9 cellular contexts compared by ENCODE assay signal in the genomic region with DNA sequence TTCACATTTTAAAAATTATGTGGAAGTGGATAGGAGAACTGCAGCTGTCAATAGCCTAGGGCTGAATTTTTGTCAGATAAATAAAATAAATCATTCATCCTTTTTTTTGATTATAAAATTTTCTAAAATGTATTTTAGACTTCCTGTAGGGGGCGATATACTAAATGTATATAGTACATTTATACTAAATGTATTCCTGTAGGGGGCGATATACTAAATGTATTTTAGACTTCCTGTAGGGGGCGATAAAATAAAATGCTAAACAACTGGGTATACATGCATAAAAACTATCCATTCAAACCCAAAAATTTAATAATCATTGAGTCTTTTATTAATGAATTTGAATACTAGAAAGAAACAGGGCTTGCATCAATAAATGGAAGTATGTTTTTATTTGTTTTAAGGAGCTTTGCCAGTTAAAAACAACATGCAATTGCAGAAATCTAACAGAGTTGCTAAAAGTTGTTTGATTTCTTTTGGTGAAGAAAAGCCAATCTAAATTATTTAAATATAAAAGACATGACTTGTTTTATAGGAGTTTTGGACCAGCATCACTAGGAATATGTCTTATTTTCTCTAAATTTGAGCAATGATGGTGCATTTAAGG. TPM values are rescaled to one million over a fixed set of nuclear protein-coding genes. Genes with fewer than 3 reads are reported as not detected.
DNase-seq lines count a peak whose midpoint lies in the region; ATAC-seq, FAIRE-seq and TF ChIP-seq lines count a peak whose summit lies in the region.
"Had no signal": no experiment of that assay in that cellular context is flagged by ENCODE, and none has a peak within 500 bp of the region (broad histone marks: within the 10 kb centered on the region; RNA-seq: fewer than 3 reads in every experiment).

No MANE protein-coding gene starts in this region.

- H3K9me1 ChIP-seq in endothelial cell of umbilical vein (replicated peaks; ENCODE audit: control insufficient read depth, extremely low read depth, insufficient read depth, low read length), result no peaks in the 10 kb centered on the region

- H3K27me3 Mint-ChIP-seq in T-helper 2 cell treated with Interferon-gamma antibody and Interleukin-4, amounts not matched to agents 5 μg/mL and 100 μg/mL, for 36 hours (ENCODE audit: low read depth), result peaks cover 22% of the 10 kb centered on the region

- H3K9me3 ChIP-seq in PC-3 (ENCODE audit: low read length), result no peaks in the 10 kb centered on the region
- H3K9me3 ChIP-seq in endothelial cell of umbilical vein (replicated peaks; ENCODE audit: control insufficient read depth, insufficient read depth, low read length), result no peaks in the 10 kb centered on the region
- H3K9me3 ChIP-seq: BLaER1 treated with 17β-estradiol and CSF1 and Interleukin-3, amounts not matched to agents 10 nM and 100 nM had no signal

- H3K27me3 ChIP-seq in HL-60 (ENCODE audit: insufficient read depth, poor library complexity, severe bottlenecking) (peaks cover 1% of the 10 kb centered on the region), PC-3 (ENCODE audit: low read length) (no peaks in the 10 kb centered on the region), endothelial cell of umbilical vein (ENCODE audit: control insufficient read depth in 2 of 2, insufficient read depth in 2 of 2, low read length in 2 of 2) (peaks cover 5 to 13% of the 10 kb centered on the region in 2 experiments)

- no peaks in the 10 kb centered on the region for H4K20me1 ChIP-seq in PC-3 (ENCODE audit: low read length)
- no peaks in the 10 kb centered on the region for H4K20me1 ChIP-seq in endothelial cell of umbilical vein (replicated peaks; ENCODE audit: control insufficient read depth, extremely low read depth, insufficient read depth, low read length)
- H4K20me1 ChIP-seq: BLaER1 treated with 17β-estradiol and CSF1 and Interleukin-3, amounts not matched to agents 10 nM and 100 nM had no signal

- H3K9me3 Mint-ChIP-seq in T-helper 2 cell treated with Interferon-gamma antibody and Interleukin-4, amounts not matched to agents 5 μg/mL and 100 μg/mL, for 36 hours, result no peaks in the 10 kb centered on the region

- no TSS peak for BruUV-seq in PC-3 (replicated peaks; lab: Mats Ljungman, UMichigan)
- no TSS peak for BruUV-seq in endothelial cell of umbilical vein (replicated peaks; lab: Mats Ljungman, UMichigan)

- H3K4me1 ChIP-seq in PC-3 (ENCODE audit: insufficient read depth, low read length) (peaks cover 10% of the 10 kb centered on the region), endothelial cell of umbilical vein (ENCODE audit: control insufficient read depth, extremely low read depth, insufficient read depth, low read length) (no peaks in the 10 kb centered on the region)

- POLR2A ChIA-PET in PC-3 (lab: Charles Lee; ENCODE audit: unreplicated experiment) (no interaction called here), endothelial cell of umbilical vein (lab: Charles Lee) (no interaction called here)

- H3K79me2 ChIP-seq in PC-3 (ENCODE audit: low read length) (no peaks in the 10 kb centered on the region), endothelial cell of umbilical vein (ENCODE audit: control insufficient read depth, insufficient read depth, low read length) (no peaks in the 10 kb centered on the region)

- dilution Hi-C loops in endothelial cell of umbilical vein (cut with MboI; ENCODE audit: extremely low pct_ligation_motif_present, low sequenced_read_pairs), result no loop called here

- CTCF ChIA-PET in PC-3 (lab: Charles Lee) (interaction anchor here (0.7 kb wide), 1 partner anchor 107 kb away, joined by 3 read pairs; no protein-coding TSS in a partner anchor), endothelial cell of umbilical vein (lab: Charles Lee) (interaction anchor here (0.6 to 9.9 kb wide), 17 partner anchors 9 to 242 kb away, joined by 3 to 85 read pairs (median 4); no protein-coding TSS in a partner anchor)

- TF ChIP-seq CTCF in HL-60 (IDR thresholded peaks at IDR 0.05; ENCODE audit: insufficient read depth, low read length), result peak; percentile 85
- peak; percentile 99 for TF ChIP-seq CTCF in PC-3 (conservative IDR thresholded peaks at IDR 0.05; ENCODE audit: low read depth, low read length)
- TF ChIP-seq CTCF in endothelial cell of umbilical vein (IDR thresholded peaks at IDR 0.05; ENCODE audit: extremely low read depth in 1 of 2, insufficient read depth in 1 of 2, low read depth in 1 of 2, low read length in 2 of 2), result peak; percentile 60 to 83

- H3K4me1 Mint-ChIP-seq in T-helper 2 cell treated with Interferon-gamma antibody and Interleukin-4, amounts not matched to agents 5 μg/mL and 100 μg/mL, for 36 hours (ENCODE audit: low read depth), result peaks cover 14% of the 10 kb centered on the region

- H2AFZ ChIP-seq in PC-3 (ENCODE audit: low read length) (no peak overlapping the region), endothelial cell of umbilical vein (ENCODE audit: low read depth, low read length) (no peak overlapping the region)

- no peak for TF ChIP-seq POLR2A in endothelial cell of umbilical vein (IDR thresholded peaks at IDR 0.05; ENCODE audit: low read depth, low read length)

- intact Hi-C loops in PC-3 (cut with micrococcal nuclease), result loop anchor here (5.0 to 10.0 kb wide), 2 partner anchors 185 to 242 kb away; no protein-coding TSS in a partner anchor
- intact Hi-C loops in endothelial cell of umbilical vein (cut with micrococcal nuclease), result loop anchor here (2.0 to 5.0 kb wide), 2 partner anchors 103 to 243 kb away; a partner anchor contains a TSS

- no peak overlapping the region for H3K4me3 ChIP-seq in HL-60 (replicated peaks; ENCODE audit: insufficient read depth, low read length)
- H3K4me3 ChIP-seq in PC-3 (ENCODE audit: low read length), result no peak overlapping the region
- no peak overlapping the region for H3K4me3 ChIP-seq in endothelial cell of umbilical vein (replicated peaks in 1 of 3; ENCODE audit: insufficient read depth in 1 of 3, low read depth in 1 of 3, low read length in 3 of 3)
- H3K4me3 ChIP-seq: BLaER1 treated with 17β-estradiol and CSF1 and Interleukin-3, amounts not matched to agents 10 nM and 100 nM had no signal

- H3K27ac ChIP-seq in HL-60 (replicated peaks) (no peak overlapping the region), PC-3 (ENCODE audit: low read length) (no peak overlapping the region), endothelial cell of umbilical vein (ENCODE audit: insufficient read depth, low read depth, low read length) (no peak overlapping the region)
- H3K27ac ChIP-seq: BLaER1 treated with 17β-estradiol and CSF1 and Interleukin-3, amounts not matched to agents 10 nM and 100 nM had no signal

- no peak overlapping the region for H3K9ac ChIP-seq in PC-3 (ENCODE audit: low read length)
- no peak overlapping the region for H3K9ac ChIP-seq in endothelial cell of umbilical vein (replicated peaks; ENCODE audit: extremely low read depth, insufficient read depth, low read length)
- H3K9ac ChIP-seq: BLaER1 treated with 17β-estradiol and CSF1 and Interleukin-3, amounts not matched to agents 10 nM and 100 nM had no signal

- no peak overlapping the region for H3K4me2 ChIP-seq in PC-3 (ENCODE audit: low read length)
- no peak overlapping the region for H3K4me2 ChIP-seq in endothelial cell of umbilical vein (ENCODE audit: insufficient read depth, low read length)

- H3K36me3 Mint-ChIP-seq in T-helper 2 cell treated with Interferon-gamma antibody and Interleukin-4, amounts not matched to agents 5 μg/mL and 100 μg/mL, for 36 hours (ENCODE audit: low read depth), result no peaks in the 10 kb centered on the region

- H3F3A ChIP-seq in PC-3 (ENCODE audit: low read length, unreplicated experiment), result no peaks in the 10 kb centered on the region

- ATAC-seq in PC-3, result no peak

- no peak overlapping the region for H3K27ac Mint-ChIP-seq in T-helper 2 cell treated with Interferon-gamma antibody and Interleukin-4, amounts not matched to agents 5 μg/mL and 100 μg/mL, for 36 hours

- no peak for FAIRE-seq in endothelial cell of umbilical vein (lab: Jason Lieb, UNC)

- H3K36me3 ChIP-seq in PC-3 (ENCODE audit: low read depth, low read length) (peaks cover 3% of the 10 kb centered on the region; the same call in 1 of the 2 replicates), endothelial cell of umbilical vein (ENCODE audit: control insufficient read depth in 2 of 2, extremely low read depth in 1 of 2, insufficient read depth in 2 of 2, low read length in 2 of 2) (no peaks in the 10 kb centered on the region)
- H3K36me3 ChIP-seq: BLaER1 treated with 17β-estradiol and CSF1 and Interleukin-3, amounts not matched to agents 10 nM and 100 nM had no signal

- DNase-seq in NCI-H1417 (lab: John Stamatoyannopoulos, UW) (peak in 2 of 3 experiments; percentile 23 to 82), NCI-H1417 treated with DMSO at 0.1 percent for 48 hours (lab: John Stamatoyannopoulos, UW) (no peak), HL-60 (ENCODE audit: low read depth in 1 of 2, low spot score in 1 of 2) (peak in 1 of 2 experiments; percentile 25), PC-3 (peak; percentile 63), endothelial cell of umbilical vein (ENCODE audit: low read depth, low spot score) (peak; percentile 9), renal cortical epithelial cell (ENCODE audit: low read depth) (peak; percentile 48), HuH-7 (ENCODE audit: low spot score) (no peak)
- no peak for DNase-seq in T-helper 2 cell treated with Interferon-gamma antibody and Interleukin-4, amounts not matched to agents 5 μg/mL and 100 μg/mL, for 36 hours (ENCODE audit: low spot score)

- H3K4me3 Mint-ChIP-seq in T-helper 2 cell treated with Interferon-gamma antibody and Interleukin-4, amounts not matched to agents 5 μg/mL and 100 μg/mL, for 36 hours, result no peak overlapping the region

- H3K9me2 ChIP-seq in PC-3 (replicated peaks; ENCODE audit: low read length), result no peaks in the 10 kb centered on the region

RNA-seq across cellular contexts. Expression of a gene that starts 31.4 kb away (rescaled TPM):
- total RNA-seq in PC-3 (2014; rRNA removed) (not detected in 2 replicates), endothelial cell of umbilical vein (not detected in 2 replicates), renal cortical epithelial cell (not detected in 2 replicates)
- not detected in 2 replicates for polyA plus RNA-seq in endothelial cell of umbilical vein
- not detected in 2 replicates for polyA plus RNA-seq in endothelial cell of umbilical vein (2011; cell fraction: cytosol; rRNA removed)
- not detected in 2 replicates for polyA plus RNA-seq in endothelial cell of umbilical vein (2011; cell fraction: nucleus; rRNA removed)
- polyA plus RNA-seq in endothelial cell of umbilical vein (2012), result not detected in 2 replicates
- polyA minus RNA-seq in endothelial cell of umbilical vein, result not detected in 2 replicates
- polyA minus RNA-seq in endothelial cell of umbilical vein (2011; cell fraction: cytosol; rRNA and poly(A)+ RNA removed), result not detected
- polyA minus RNA-seq in endothelial cell of umbilical vein (2011; cell fraction: nucleus; rRNA and poly(A)+ RNA removed), result not detected in 2 replicates

RNA-seq across cellular contexts. Expression of a gene that starts 46.8 kb away (rescaled TPM):
- total RNA-seq in PC-3 (2014; rRNA removed) (not detected in 2 replicates), endothelial cell of umbilical vein (not detected in 2 replicates), renal cortical epithelial cell (not detected in 2 replicates)
- polyA plus RNA-seq in endothelial cell of umbilical vein, result not detected in 2 replicates
- polyA plus RNA-seq in endothelial cell of umbilical vein (2011; cell fraction: cytosol; rRNA removed), result not detected in 2 replicates
- polyA plus RNA-seq in endothelial cell of umbilical vein (2011; cell fraction: nucleus; rRNA removed), result not detected in 2 replicates
- not detected in 2 replicates for polyA plus RNA-seq in endothelial cell of umbilical vein (2012)
- not detected in 2 replicates for polyA minus RNA-seq in endothelial cell of umbilical vein
- not detected for polyA minus RNA-seq in endothelial cell of umbilical vein (2011; cell fraction: cytosol; rRNA and poly(A)+ RNA removed)
- polyA minus RNA-seq in endothelial cell of umbilical vein (2011; cell fraction: nucleus; rRNA and poly(A)+ RNA removed), result not detected in 2 replicates

Comparison
In these comparisons a context has a peak if more than half of its experiments do, and no peak if none do; other contexts are left out.
1. DNase-seq: peak in NCI-H1417 (2 of 3), PC-3 (single experiment), endothelial cell of umbilical vein (single experiment) and renal cortical epithelial cell (single experiment); none in NCI-H1417 treated with DMSO at 0.1 percent for 48 hours (single experiment), T-helper 2 cell treated with Interferon-gamma antibody and Interleukin-4, amounts not matched to agents 5 μg/mL and 100 μg/mL, for 36 hours (single experiment) and HuH-7 (single experiment).
2. Peak in every context shown above with its lines, with median percentiles within 50 percentile points of each other: CTCF ChIP-seq.